ENCODE assay signal across 23 cellular contexts in the genomic region with DNA sequence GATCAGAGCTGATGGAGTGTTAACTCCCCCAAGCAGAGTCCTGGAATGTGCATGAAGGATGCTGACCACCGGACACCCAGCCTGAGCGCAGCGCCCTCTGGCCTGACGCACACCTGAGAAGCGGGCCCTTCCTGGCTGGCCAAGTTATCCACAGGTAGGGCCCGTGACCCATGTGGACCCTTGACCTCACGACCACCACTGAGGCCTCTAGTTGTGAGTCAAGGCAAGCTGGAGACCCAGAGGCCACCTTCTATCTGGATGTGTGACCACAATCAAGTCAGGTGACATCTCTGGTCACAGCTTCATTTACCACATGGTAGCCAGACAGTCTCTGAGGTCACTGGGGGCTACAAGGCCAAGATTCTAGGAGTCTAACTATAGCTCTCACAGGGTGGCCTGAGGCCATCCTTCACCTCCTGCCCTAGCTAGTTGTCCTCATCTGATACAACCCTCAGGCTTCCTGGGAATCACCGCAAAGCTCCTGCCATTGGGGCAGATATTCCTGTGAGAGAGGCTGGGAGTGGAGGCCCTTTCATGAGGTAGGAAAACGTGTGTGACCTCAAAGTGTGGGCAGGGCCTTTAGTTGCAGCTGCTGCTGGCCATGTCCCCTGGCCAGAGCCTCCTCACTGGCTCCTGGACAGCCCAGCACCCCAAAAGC. TPM values are rescaled to one million over a fixed set of nuclear protein-coding genes. Genes with fewer than 3 reads are reported as not detected.
A peak's percentile ranks its signal among the peaks of the same experiment; 100 is the strongest.
DNase-seq lines count a peak whose midpoint lies in the region; ATAC-seq, FAIRE-seq and TF ChIP-seq lines count a peak whose summit lies in the region.
"Had no signal": no experiment of that assay in that cellular context is flagged by ENCODE, and none has a peak within 500 bp of the region (broad histone marks: within the 10 kb centered on the region; RNA-seq: fewer than 3 reads in every experiment).

No MANE protein-coding gene starts in this region.

- FAIRE-seq in GM12892 (lab: Jason Lieb, UNC): no peak

- no peak for TF ChIP-seq CTCF in colonic mucosa (IDR thresholded peaks at IDR 0.05)

- H3K4me3 ChIP-seq in colonic mucosa: no peak overlapping the region
- H3K4me3 ChIP-seq: upper lobe of left lung had no signal

- H3K27me3 ChIP-seq in colonic mucosa: no peaks in the 10 kb centered on the region
- H3K27me3 ChIP-seq: brain microvascular endothelial cell, upper lobe of left lung had no signal

- no peak for TF ChIP-seq POLR2A in GM12892 (IDR thresholded peaks at IDR 0.05; ENCODE audit: low read depth, low read length)

- no peak overlapping the region for H3K27ac ChIP-seq in colonic mucosa
- H3K27ac ChIP-seq: brain microvascular endothelial cell, upper lobe of left lung had no signal

- intact Hi-C loops in sciatic nerve (cut with DNase I) (no loop called here), colonic mucosa (cut with DNase I) (no loop called here)

- peaks cover 43% of the 10 kb centered on the region for H3K36me3 ChIP-seq in colonic mucosa

- peaks cover 7% of the 10 kb centered on the region for H3K4me1 ChIP-seq in colonic mucosa
- H3K4me1 ChIP-seq: upper lobe of left lung had no signal

- H3K9ac ChIP-seq in colonic mucosa (ENCODE audit: low read depth in 2 of 2, low read length in 2 of 2): no peak overlapping the region

- DNase-seq in activated CD4-positive, CD25-positive, alpha-beta regulatory T cell treated with anti-CD3 and anti-CD28 coated beads, Interleukin-2, amount 50 U/mL, for 72 hours: peak; percentile 17
- DNase-seq in activated CD4-positive, CD25-positive, alpha-beta regulatory T cell (lab: John Stamatoyannopoulos, UW): no peak
- DNase-seq in GM12892 (ENCODE audit: insufficient read length): peak; percentile 25
- peak; percentile 52 for DNase-seq in islet precursor cell
- DNase-seq in sciatic nerve (ENCODE audit: low spot score): peak; percentile 42
- no peak for DNase-seq in colonic mucosa
- DNase-seq in Kasumi-1 (lab: John Stamatoyannopoulos, UW): no peak
- DNase-seq: activated CD4-positive, alpha-beta T cell treated with anti-CD3 and anti-CD28 coated beads, Interleukin-2, amount 10 ng/mL, durations not matched to agents 7 days and 5 days; activated T-cell treated with anti-CD3 and anti-CD28 coated beads, Interleukin-2, amount 50 U/mL, for 48 hours; brain microvascular endothelial cell; DND-41; effector memory CD4-positive, alpha-beta T cell; erythroblast; IMR-90; NCI-H1092 treated with DMSO at 0.1 percent for 48 hours; NCI-H1930; NCI-H2227 treated with DMSO at 0.1 percent for 48 hours; NCI-H69; T-helper 2 cell had no signal

- ATAC-seq in sciatic nerve (no peak), GM18868 (IDR thresholded peaks at IDR 0.05; ENCODE audit: unreplicated experiment) (no peak)
- ATAC-seq: HCT116, left lobe of liver had no signal

- H3K9me3 ChIP-seq in colonic mucosa: no peaks in the 10 kb centered on the region
- H3K9me3 ChIP-seq: upper lobe of left lung had no signal

RNA-seq across cellular contexts. Expression of a gene that starts 53.1 kb away (rescaled TPM):
- 46.9 TPM for polyA plus RNA-seq in GM12892 (2012; ENCODE audit: missing spikeins)
- total RNA-seq in sciatic nerve (268 TPM), colonic mucosa (100 to 1,000 TPM; 247 to 437 TPM)

RNA-seq across cellular contexts. Expression of a gene that starts 59.1 kb away (rescaled TPM):
- polyA plus RNA-seq in GM12892 (2012; ENCODE audit: missing spikeins): 22.3 TPM
- 163 TPM for total RNA-seq in sciatic nerve
- total RNA-seq in colonic mucosa: 100 to 1,000 TPM; 402 to 509 TPM

Comparison
In these comparisons a context has a peak if more than half of its experiments do, and no peak if none do; other contexts are left out.
1. DNase-seq: peak in activated CD4-positive, CD25-positive, alpha-beta regulatory T cell treated with anti-CD3 and anti-CD28 coated beads, Interleukin-2, amount 50 U/mL, for 72 hours (single experiment), GM12892 (single experiment), islet precursor cell (single experiment) and sciatic nerve (single experiment); none in activated CD4-positive, CD25-positive, alpha-beta regulatory T cell (0 of 4), colonic mucosa (single experiment) and Kasumi-1 (0 of 2).